Comparison of ENCODE assay signal across 8 cellular contexts in the genomic region with DNA sequence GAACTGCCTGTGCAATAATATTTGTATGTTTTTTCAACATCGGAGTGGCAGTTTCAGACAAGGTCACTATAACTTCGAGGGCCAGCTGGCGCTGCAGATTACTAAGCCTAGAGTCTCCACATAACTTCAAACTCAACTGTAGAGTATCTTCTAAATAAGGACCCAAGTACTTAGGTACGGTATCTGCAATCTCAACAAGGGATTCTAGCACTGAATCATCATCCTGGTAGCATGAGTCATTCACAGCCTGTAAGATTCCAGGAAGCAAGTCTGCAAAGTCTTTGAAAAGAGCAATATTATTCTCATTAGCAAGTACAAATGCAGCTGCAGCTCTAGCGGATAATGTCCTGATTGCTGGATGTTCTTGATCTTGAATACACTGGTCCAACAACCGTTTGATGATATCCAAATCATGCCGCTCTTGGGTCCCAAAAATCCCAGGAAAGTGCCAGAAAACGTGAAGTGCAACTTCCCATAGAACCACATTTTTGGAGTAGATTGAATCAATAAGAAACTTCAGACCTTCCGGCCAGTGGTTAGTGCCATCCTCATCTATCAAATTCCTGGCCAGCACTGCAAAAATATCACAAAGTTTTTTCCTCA. TPM values are rescaled to one million over a fixed set of nuclear protein-coding genes. Genes with fewer than 3 reads are reported as not detected.
DNase-seq lines count a peak whose midpoint lies in the region; ATAC-seq and TF ChIP-seq lines count a peak whose summit lies in the region.

No MANE protein-coding gene starts in this region.

- peak overlapping the region; percentile 97 for H3K27ac Mint-ChIP-seq in activated T-helper 1 cell treated with anti-CD3 and anti-CD28 coated beads, Interleukin-12 subunit alpha, Interleukin-12 subunit beta, Interleukin-2, Interleukin-4 antibody, amounts not matched to agents 30 ng/mL and 10 ng/mL and 1 ng/mL, durations not matched to agents 14 hours and 24 hours and 36 hours

- H3K27me3 ChIP-seq in A673 (replicated peaks; ENCODE audit: insufficient read depth, low read depth, low read length, poor library complexity) = no peaks in the 10 kb centered on the region
- H3K27me3 ChIP-seq in left ventricle myocardium inferior (ENCODE audit: low read depth) = no peaks in the 10 kb centered on the region

- H3K9me3 ChIP-seq in A673 (ENCODE audit: low read depth, low read length, poor library complexity, severe bottlenecking) (no peaks in the 10 kb centered on the region), left ventricle myocardium inferior (replicated peaks) (no peaks in the 10 kb centered on the region)

- no peaks in the 10 kb centered on the region for H3K27me3 Mint-ChIP-seq in activated T-helper 1 cell treated with anti-CD3 and anti-CD28 coated beads, Interleukin-12 subunit alpha, Interleukin-12 subunit beta, Interleukin-2, Interleukin-4 antibody, amounts not matched to agents 30 ng/mL and 10 ng/mL and 1 ng/mL, durations not matched to agents 14 hours and 24 hours and 36 hours (ENCODE audit: insufficient read depth)

- H3K9me3 Mint-ChIP-seq in activated T-helper 1 cell treated with anti-CD3 and anti-CD28 coated beads, Interleukin-12 subunit alpha, Interleukin-12 subunit beta, Interleukin-2, Interleukin-4 antibody, amounts not matched to agents 30 ng/mL and 10 ng/mL and 1 ng/mL, durations not matched to agents 14 hours and 24 hours and 36 hours = peaks cover 3% of the 10 kb centered on the region

- H3K27ac ChIP-seq in A673 (ENCODE audit: low read depth, low read length, poor library complexity, severe bottlenecking) = peak overlapping the region; percentile 80
- H3K27ac ChIP-seq in left ventricle myocardium inferior (replicated peaks) = peak overlapping the region; percentile 90

- peak overlapping the region; percentile 96 for H3K4me3 Mint-ChIP-seq in activated T-helper 1 cell treated with anti-CD3 and anti-CD28 coated beads, Interleukin-12 subunit alpha, Interleukin-12 subunit beta, Interleukin-2, Interleukin-4 antibody, amounts not matched to agents 30 ng/mL and 10 ng/mL and 1 ng/mL, durations not matched to agents 14 hours and 24 hours and 36 hours

- no peak for ATAC-seq in HG02970 (IDR thresholded peaks at IDR 0.05; ENCODE audit: low FRiP score, unreplicated experiment)
- ATAC-seq in GM18861 (IDR thresholded peaks at IDR 0.05; ENCODE audit: unreplicated experiment) = no peak

- POLR2A ChIA-PET in A673 (lab: Charles Lee; ENCODE audit: low non-redundant PET) = no interaction called here

- TSS peak; percentile 48 for BruUV-seq in A673 (replicated peaks; lab: Mats Ljungman, UMichigan)

- CTCF ChIA-PET in A673 (lab: Charles Lee) = no interaction called here

- peaks cover 15% of the 10 kb centered on the region for H3K36me3 ChIP-seq in A673 (ENCODE audit: insufficient read depth, low read length, poor library complexity, severe bottlenecking)
- H3K36me3 ChIP-seq in left ventricle myocardium inferior = peaks cover 21% of the 10 kb centered on the region

- intact Hi-C loops in A673 (cut with micrococcal nuclease; ENCODE audit: unreplicated experiment) (no loop called here), left ventricle myocardium inferior (cut with micrococcal nuclease) (no loop called here)
- intact Hi-C loops in activated T-helper 1 cell treated with anti-CD3 and anti-CD28 coated beads, Interleukin-12 subunit alpha, Interleukin-12 subunit beta, Interleukin-2, Interleukin-4 antibody, amounts not matched to agents 30 ng/mL and 10 ng/mL and 1 ng/mL, durations not matched to agents 14 hours and 24 hours and 36 hours (cut with micrococcal nuclease) = loop anchor here (1.0 to 5.0 kb wide), 6 partner anchors 7 to 666 kb away; no protein-coding TSS in a partner anchor

- H3K4me3 ChIP-seq in A673 (ENCODE audit: low read depth, low read length, poor library complexity, severe bottlenecking) (peak overlapping the region; percentile 67), HFF-Myc (replicated peaks; ENCODE audit: low read depth, low read length) (peak overlapping the region; percentile 90), left ventricle myocardium inferior (peak overlapping the region; percentile 84), retinal pigment epithelial cell (ENCODE audit: low read length) (peak overlapping the region; percentile 73)

- H3K4me1 Mint-ChIP-seq in activated T-helper 1 cell treated with anti-CD3 and anti-CD28 coated beads, Interleukin-12 subunit alpha, Interleukin-12 subunit beta, Interleukin-2, Interleukin-4 antibody, amounts not matched to agents 30 ng/mL and 10 ng/mL and 1 ng/mL, durations not matched to agents 14 hours and 24 hours and 36 hours (ENCODE audit: low read depth) = peaks cover 56% of the 10 kb centered on the region

- H3K4me1 ChIP-seq in A673 (ENCODE audit: insufficient read depth, low read length, poor library complexity, severe bottlenecking) (peaks cover 10% of the 10 kb centered on the region), left ventricle myocardium inferior (peaks cover 53% of the 10 kb centered on the region)

- TF ChIP-seq CTCF in A673 (conservative IDR thresholded peaks at IDR 0.05; ENCODE audit: low read depth, low read length) (no peak), HFF-Myc (IDR thresholded peaks at IDR 0.05; ENCODE audit: low read depth, low read length, missing control alignments) (no peak), left ventricle myocardium inferior (IDR thresholded peaks at IDR 0.05; ENCODE audit: borderline replicate concordance) (no peak), retinal pigment epithelial cell (conservative IDR thresholded peaks at IDR 0.05; ENCODE audit: low read depth, low read length) (no peak)

- DNase-seq in A673 (ENCODE audit: low spot score) (peak; percentile 32), HFF-Myc (ENCODE audit: extremely low read depth, low read depth) (no peak), left ventricle myocardium inferior (no peak), retinal pigment epithelial cell (ENCODE audit: low read depth) (peak; percentile 43)
- DNase-seq in activated T-helper 1 cell treated with anti-CD3 and anti-CD28 coated beads, Interleukin-12 subunit alpha, Interleukin-12 subunit beta, Interleukin-2, Interleukin-4 antibody, amounts not matched to agents 30 ng/mL and 10 ng/mL and 1 ng/mL, durations not matched to agents 14 hours and 24 hours and 36 hours (ENCODE audit: low spot score) = no peak
- no peak for DNase-seq in NK-92 treated with Interleukin-12 subunit alpha and Interleukin-12 subunit beta, amount 100 ng/mL, for 24 hours (lab: John Stamatoyannopoulos, UW)

- H3K36me3 Mint-ChIP-seq in activated T-helper 1 cell treated with anti-CD3 and anti-CD28 coated beads, Interleukin-12 subunit alpha, Interleukin-12 subunit beta, Interleukin-2, Interleukin-4 antibody, amounts not matched to agents 30 ng/mL and 10 ng/mL and 1 ng/mL, durations not matched to agents 14 hours and 24 hours and 36 hours (ENCODE audit: low read depth) = peaks cover 39% of the 10 kb centered on the region

RNA-seq across cellular contexts. Expression of a gene that starts 0.7 kb away (rescaled TPM):
- total RNA-seq in A673 (2021) (16.8 and 20.1 TPM in 2 replicates), left ventricle myocardium inferior (23.4 TPM)
- 19.2 and 22.7 TPM in 2 replicates for total RNA-seq in activated T-helper 1 cell treated with anti-CD3 and anti-CD28 coated beads, Interleukin-12 subunit alpha, Interleukin-12 subunit beta, Interleukin-2, Interleukin-4 antibody, amounts not matched to agents 30 ng/mL and 10 ng/mL and 1 ng/mL, durations not matched to agents 14 hours and 24 hours and 36 hours

Comparison
In these comparisons a context has a peak if more than half of its experiments do, and no peak if none do; other contexts are left out.
1. DNase-seq: peak in A673 (single experiment) and retinal pigment epithelial cell (single experiment); none in HFF-Myc (single experiment), activated T-helper 1 cell treated with anti-CD3 and anti-CD28 coated beads, Interleukin-12 subunit alpha, Interleukin-12 subunit beta, Interleukin-2, Interleukin-4 antibody, amounts not matched to agents 30 ng/mL and 10 ng/mL and 1 ng/mL, durations not matched to agents 14 hours and 24 hours and 36 hours (single experiment), left ventricle myocardium inferior (single experiment) and NK-92 treated with Interleukin-12 subunit alpha and Interleukin-12 subunit beta, amount 100 ng/mL, for 24 hours (single experiment).
2. Peak in every context shown above with its lines, with median percentiles within 50 percentile points of each other: H3K4me3 ChIP-seq.